ENCODE assay signal across 7 cellular contexts in the genomic region with DNA sequence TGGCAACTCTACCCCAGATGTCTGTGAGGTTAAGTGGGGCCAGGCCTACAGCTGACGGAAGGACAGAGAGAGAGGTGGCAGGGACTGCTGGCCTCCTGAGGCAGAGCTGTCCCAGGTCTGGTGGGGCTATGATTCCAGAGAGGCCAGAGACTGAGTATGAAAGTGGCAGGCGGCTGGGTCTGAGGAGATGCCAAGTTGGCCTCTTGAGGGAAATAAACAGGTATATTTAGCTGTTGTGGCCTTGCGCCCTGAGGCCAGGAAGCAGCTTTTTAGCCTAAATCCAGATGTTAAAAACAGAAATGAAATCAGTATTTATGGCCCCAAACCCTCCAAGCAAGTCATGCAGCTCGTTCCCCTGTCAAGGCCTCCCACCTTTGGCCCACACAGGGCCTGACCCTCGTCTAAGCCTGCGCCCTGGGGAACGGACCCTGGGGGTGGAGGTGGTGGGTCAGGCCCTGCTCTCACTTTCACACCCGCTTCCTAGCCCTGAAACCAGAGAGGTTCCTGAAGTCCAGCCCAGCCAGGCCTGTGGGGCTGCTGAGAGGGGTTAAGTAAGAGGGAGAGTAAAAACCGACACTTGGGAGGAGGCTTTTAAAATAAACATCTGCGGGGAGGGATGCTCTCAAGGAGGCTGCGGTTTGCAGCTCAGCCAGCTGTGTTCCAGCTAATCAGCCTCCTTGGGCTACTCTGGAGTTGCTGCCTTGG. TPM values are rescaled to one million over a fixed set of nuclear protein-coding genes. Genes with fewer than 3 reads are reported as not detected.
A peak's percentile ranks its signal among the peaks of the same experiment; 100 is the strongest.
DNase-seq lines count a peak whose midpoint lies in the region; ATAC-seq and TF ChIP-seq lines count a peak whose summit lies in the region.

No MANE protein-coding gene starts in this region.

- intact Hi-C loops in MCF 10A (cut with micrococcal nuclease), result no loop called here

- H3K4me3 Mint-ChIP-seq in MCF 10A (ENCODE audit: unreplicated experiment) (no peak overlapping the region), neural crest cell (peak overlapping the region; percentile 69)
- no peak overlapping the region for H3K4me3 Mint-ChIP-seq in activated T-cell treated with anti-CD3 and anti-CD28 coated beads, Interleukin-2, amount 50 U/mL, for 72 hours

- peak overlapping the region; percentile 88 for H3K27ac Mint-ChIP-seq in MCF 10A (ENCODE audit: low read depth, unreplicated experiment)
- H3K27ac Mint-ChIP-seq in neural crest cell (ENCODE audit: unreplicated experiment), result peak overlapping the region; percentile 99
- no peak overlapping the region for H3K27ac Mint-ChIP-seq in activated T-cell treated with anti-CD3 and anti-CD28 coated beads, Interleukin-2, amount 50 U/mL, for 72 hours

- H3K27me3 Mint-ChIP-seq in MCF 10A (ENCODE audit: insufficient read depth, unreplicated experiment), result no peaks in the 10 kb centered on the region
- H3K27me3 Mint-ChIP-seq in neural crest cell (ENCODE audit: low read depth), result no peaks in the 10 kb centered on the region
- H3K27me3 Mint-ChIP-seq in activated T-cell treated with anti-CD3 and anti-CD28 coated beads, Interleukin-2, amount 50 U/mL, for 72 hours (ENCODE audit: low read depth), result no peaks in the 10 kb centered on the region

- ATAC-seq in GM19397 (IDR thresholded peaks at IDR 0.05; ENCODE audit: unreplicated experiment) (peak; percentile 55), HG03354 (IDR thresholded peaks at IDR 0.05; ENCODE audit: poor library complexity, severe bottlenecking, unreplicated experiment) (peak; percentile 36)
- no peak for ATAC-seq in activated T-cell treated with anti-CD3 and anti-CD28 coated beads, Interleukin-2, amount 50 U/mL, for 72 hours (replicated peaks in 1 of 2)

- H3K9me3 Mint-ChIP-seq in MCF 10A (ENCODE audit: unreplicated experiment) (no peaks in the 10 kb centered on the region), neural crest cell (no peaks in the 10 kb centered on the region)
- H3K9me3 Mint-ChIP-seq in activated T-cell treated with anti-CD3 and anti-CD28 coated beads, Interleukin-2, amount 50 U/mL, for 72 hours, result no peaks in the 10 kb centered on the region

- DNase-seq in MCF 10A (ENCODE audit: unreplicated experiment) (no peak), neural crest cell (ENCODE audit: low read depth, low spot score) (no peak), superior temporal gyrus (ENCODE audit: extremely low spot score) (no peak), COLO668 (lab: John Stamatoyannopoulos, UW; ENCODE audit: unreplicated experiment) (no peak)
- DNase-seq in activated T-cell treated with anti-CD3 and anti-CD28 coated beads, Interleukin-2, amount 50 U/mL, for 72 hours, result no peak

- peaks cover 19% of the 10 kb centered on the region for H3K36me3 Mint-ChIP-seq in MCF 10A (ENCODE audit: insufficient read depth, unreplicated experiment)
- H3K36me3 Mint-ChIP-seq in neural crest cell (ENCODE audit: low read depth), result peaks cover 16% of the 10 kb centered on the region
- no peaks in the 10 kb centered on the region for H3K36me3 Mint-ChIP-seq in activated T-cell treated with anti-CD3 and anti-CD28 coated beads, Interleukin-2, amount 50 U/mL, for 72 hours (ENCODE audit: insufficient read depth in 2 of 2)

- H3K4me1 Mint-ChIP-seq in MCF 10A (ENCODE audit: insufficient read depth, unreplicated experiment), result peaks cover 26% of the 10 kb centered on the region
- peaks cover 63% of the 10 kb centered on the region for H3K4me1 Mint-ChIP-seq in neural crest cell
- peaks cover 19% of the 10 kb centered on the region for H3K4me1 Mint-ChIP-seq in activated T-cell treated with anti-CD3 and anti-CD28 coated beads, Interleukin-2, amount 50 U/mL, for 72 hours (ENCODE audit: low read depth)

- TF ChIP-seq CTCF in MCF 10A (IDR thresholded peaks at IDR 0.05; ENCODE audit: unreplicated experiment) (no peak), neural crest cell (conservative IDR thresholded peaks at IDR 0.05) (no peak)

- no TSS peak for BruUV-seq in MCF 10A (replicated peaks; lab: Mats Ljungman, UMichigan)

- POLR2A ChIA-PET in MCF 10A (lab: Yijun Ruan, JAX), result interaction anchor here (0.7 to 3.5 kb wide), 4 partner anchors 14 to 320 kb away, joined by 3 to 25 read pairs (median 4); partner anchors contain the start of gene PCDHB9

- CTCF ChIA-PET in MCF 10A (lab: Yijun Ruan, JAX), result interaction anchor here (0.6 to 11.5 kb wide), 14 partner anchors 11 to 579 kb away, joined by 3 to 191 read pairs (median 4); partner anchors contain the start of genes DIAPH1, PCDHB11, PCDHGA10 and PCDHGB7

RNA-seq across cellular contexts. Expression of gene PCDHGC5, which starts 18.7 kb away (rescaled TPM):
- 0.61 and 0.69 TPM in 2 replicates for total RNA-seq in MCF 10A (2022)
- total RNA-seq in neural crest cell, result 2.2 and 3.0 TPM in 2 replicates
- not detected for total RNA-seq in activated T-cell treated with anti-CD3 and anti-CD28 coated beads, Interleukin-2, amount 50 U/mL, for 72 hours

RNA-seq across cellular contexts. Expression of gene PCDHGC4, which starts 22.7 kb away (rescaled TPM):
- 0.40 and 1.7 TPM in 2 replicates for total RNA-seq in MCF 10A (2022)
- total RNA-seq in neural crest cell, result 14.8 and 15.9 TPM in 2 replicates
- total RNA-seq in activated T-cell treated with anti-CD3 and anti-CD28 coated beads, Interleukin-2, amount 50 U/mL, for 72 hours, result not detected

RNA-seq across cellular contexts. Expression of gene PCDHGC3, which starts 31.8 kb away (rescaled TPM):
- total RNA-seq in MCF 10A (2022), result 17.3 and 31.7 TPM in 2 replicates
- total RNA-seq in neural crest cell, result 98.2 and 107 TPM in 2 replicates
- not detected for total RNA-seq in activated T-cell treated with anti-CD3 and anti-CD28 coated beads, Interleukin-2, amount 50 U/mL, for 72 hours

Comparison
In these comparisons a context has a peak if more than half of its experiments do, and no peak if none do; other contexts are left out.
1. ATAC-seq: peak in GM19397 (single experiment) and HG03354 (single experiment); none in activated T-cell treated with anti-CD3 and anti-CD28 coated beads, Interleukin-2, amount 50 U/mL, for 72 hours (0 of 2).
2. RNA of gene PCDHGC3, which starts 31.8 kb away (total RNA-seq): 98.2 to 107 TPM in neural crest cell and 17.3 to 31.7 TPM in MCF 10A; not detected in activated T-cell treated with anti-CD3 and anti-CD28 coated beads, Interleukin-2, amount 50 U/mL, for 72 hours; every median in the first group is over 10 times any median in the second.